In the genomic region with DNA sequence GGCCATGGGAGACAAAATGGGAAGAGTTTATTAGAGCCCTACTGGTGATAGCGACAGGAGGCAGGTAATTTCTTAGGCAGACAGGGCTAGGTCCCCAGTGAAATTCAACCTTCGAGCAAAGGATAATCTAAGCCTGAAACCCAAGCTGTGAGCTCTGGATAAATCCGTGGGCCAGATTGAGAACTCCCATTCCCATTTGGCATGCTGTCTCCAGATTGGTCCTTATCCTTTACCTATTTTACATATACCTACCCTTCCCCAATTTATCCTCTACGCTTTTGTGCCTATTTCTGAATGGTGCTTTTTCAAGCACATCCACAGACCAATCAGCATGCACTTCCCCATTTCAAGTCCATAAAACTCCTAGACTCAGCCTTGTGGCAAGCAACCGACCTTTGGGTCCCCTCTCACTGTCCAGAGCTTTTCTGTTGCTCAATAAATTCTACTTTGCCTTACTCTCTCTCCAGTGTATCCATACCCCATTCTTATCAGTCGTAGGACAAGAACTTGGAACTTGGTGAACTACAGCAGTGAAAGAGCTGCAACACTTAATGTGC, we compare ENCODE assay signal across 30 cellular contexts.
"Had no signal": no experiment of that assay in that cellular context is flagged by ENCODE, and none has a peak within 500 bp of the region (broad histone marks: within the 10 kb centered on the region; RNA-seq: fewer than 3 reads in every experiment).

No MANE protein-coding gene starts in this region.

- H3K27me3 Mint-ChIP-seq: stimulated activated naive CD8-positive, alpha-beta T cell treated with anti-CD3 and anti-CD28 coated beads, Interleukin-15, Interleukin-2, amounts not matched to agents 100 ng/mL and 50 ng/mL, for 24 hours had no signal

- FAIRE-seq: small intestine, urothelium cell line had no signal

- H2AFZ ChIP-seq: parathyroid adenoma had no signal

- H3K4me1 ChIP-seq: parathyroid adenoma, right lobe of liver, sigmoid colon, stomach, thyroid gland, tibial nerve, upper lobe of left lung, vagina had no signal

- DNase-seq: naive thymus-derived CD8-positive, alpha-beta T cell; nephron progenitor cell; occipital lobe; ovary; posterior cingulate gyrus; psoas muscle; right cardiac atrium; right lobe of liver; sigmoid colon; small intestine; stimulated activated CD4-positive, alpha-beta T cell treated with anti-CD3 and anti-CD28 coated beads, Interleukin-15, amount 100 ng/mL, for 24 hours; stimulated activated CD4-positive, alpha-beta T cell treated with anti-CD3 and anti-CD28 coated beads, Interleukin-2, amount 100 ng/mL, for 24 hours; stimulated activated CD4-positive, alpha-beta T cell treated with anti-CD3 and anti-CD28 coated beads, Interleukin-2, amount 100 ng/mL, for 48 hours; stimulated activated CD4-positive, alpha-beta T cell treated with anti-CD3 and anti-CD28 coated beads, Interleukin-4, amount 100 ng/mL, for 24 hours; stimulated activated naive B cell treated with anti-CD40 and anti-IgM and Interleukin-4, amounts not matched to agents 10 μg/mL and 1 μg/mL and 100 μg/mL, for 72 hours; stimulated activated naive CD4-positive, alpha-beta T cell treated with Interleukin-2 at 50 U/mL for 16 hours; stomach; thyroid gland; trophoblast cell; upper lobe of left lung had no signal

- H3K9ac ChIP-seq: parathyroid adenoma had no signal

- ATAC-seq: naive thymus-derived CD8-positive, alpha-beta T cell; natural killer cell treated with Interleukin-12 subunit alpha and Interleukin-12 subunit beta and Interleukin-15 and Interleukin-18, amount 100 ng/mL, for 72 hours; psoas muscle; right cardiac atrium; right lobe of liver; stimulated activated effector memory CD8-positive, alpha-beta T cell treated with anti-CD3 and anti-CD28 coated beads, Interleukin-12 subunit alpha, Interleukin-12 subunit beta, amount 100 ng/mL, for 72 hours; stimulated activated naive B cell treated with anti-CD40 and anti-IgM and Interleukin-4, amounts not matched to agents 10 μg/mL and 1 μg/mL and 100 μg/mL, for 72 hours had no signal

- H3K79me2 ChIP-seq: parathyroid adenoma had no signal

- H3K27ac Mint-ChIP-seq: natural killer cell treated with Interleukin-12 subunit alpha and Interleukin-12 subunit beta and Interleukin-15 and Interleukin-18, amount 100 ng/mL, for 72 hours; nephron progenitor cell; progenitor cell of endocrine pancreas; stimulated activated effector memory CD8-positive, alpha-beta T cell treated with anti-CD3 and anti-CD28 coated beads, Interleukin-12 subunit alpha, Interleukin-12 subunit beta, amount 100 ng/mL, for 72 hours; stimulated activated naive B cell treated with anti-CD40 and anti-IgM and Interleukin-4, amounts not matched to agents 10 μg/mL and 1 μg/mL and 100 μg/mL, for 72 hours; stimulated activated naive CD8-positive, alpha-beta T cell treated with anti-CD3 and anti-CD28 coated beads, Interleukin-15, Interleukin-2, amounts not matched to agents 100 ng/mL and 50 ng/mL, for 24 hours had no signal

- H3K27me3 ChIP-seq: ovary, right lobe of liver, sigmoid colon, stomach, thyroid gland, tibial nerve, upper lobe of left lung, vagina had no signal

- H3K4me3 Mint-ChIP-seq: naive thymus-derived CD8-positive, alpha-beta T cell; natural killer cell treated with Interleukin-12 subunit alpha and Interleukin-12 subunit beta and Interleukin-15 and Interleukin-18, amount 100 ng/mL, for 72 hours; nephron progenitor cell; neural crest cell; stimulated activated effector memory CD8-positive, alpha-beta T cell treated with anti-CD3 and anti-CD28 coated beads, Interleukin-12 subunit alpha, Interleukin-12 subunit beta, amount 100 ng/mL, for 72 hours; stimulated activated naive B cell treated with anti-CD40 and anti-IgM and Interleukin-4, amounts not matched to agents 10 μg/mL and 1 μg/mL and 100 μg/mL, for 72 hours; stimulated activated naive CD8-positive, alpha-beta T cell treated with anti-CD3 and anti-CD28 coated beads, Interleukin-15, Interleukin-2, amounts not matched to agents 100 ng/mL and 50 ng/mL, for 24 hours had no signal

- H3K9me3 Mint-ChIP-seq: natural killer cell treated with Interleukin-12 subunit alpha and Interleukin-12 subunit beta and Interleukin-15 and Interleukin-18, amount 100 ng/mL, for 72 hours had no signal

- H3K27ac ChIP-seq: ovary, parathyroid adenoma, psoas muscle, right lobe of liver, sigmoid colon, stomach, thoracic aorta, thyroid gland, tibial nerve, upper lobe of left lung, vagina had no signal

- H3K4me3 ChIP-seq: ovary, psoas muscle, right lobe of liver, sigmoid colon, stomach, thoracic aorta, thyroid gland, tibial nerve, upper lobe of left lung, vagina had no signal

- H3K36me3 ChIP-seq: ovary, right lobe of liver, sigmoid colon, stomach, thoracic aorta, thyroid gland, tibial nerve, upper lobe of left lung, vagina had no signal

- H3K9me3 ChIP-seq: ovary, psoas muscle, right lobe of liver, thoracic aorta, thyroid gland, upper lobe of left lung, vagina had no signal

- H3K4me1 Mint-ChIP-seq: stimulated activated effector memory CD8-positive, alpha-beta T cell treated with anti-CD3 and anti-CD28 coated beads, Interleukin-12 subunit alpha, Interleukin-12 subunit beta, amount 100 ng/mL, for 72 hours; stimulated activated naive B cell treated with anti-CD40 and anti-IgM and Interleukin-4, amounts not matched to agents 10 μg/mL and 1 μg/mL and 100 μg/mL, for 72 hours had no signal

- H3K36me3 Mint-ChIP-seq: naive thymus-derived CD8-positive, alpha-beta T cell; natural killer cell treated with Interleukin-12 subunit alpha and Interleukin-12 subunit beta and Interleukin-15 and Interleukin-18, amount 100 ng/mL, for 72 hours; stimulated activated effector memory CD8-positive, alpha-beta T cell treated with anti-CD3 and anti-CD28 coated beads, Interleukin-12 subunit alpha, Interleukin-12 subunit beta, amount 100 ng/mL, for 72 hours; stimulated activated naive B cell treated with anti-CD40 and anti-IgM and Interleukin-4, amounts not matched to agents 10 μg/mL and 1 μg/mL and 100 μg/mL, for 72 hours had no signal
